In genomic region chr2:27823564-27823963, GRCh38 we compare ENCODE assay signal across 15 cellular contexts. TPM values are rescaled to one million over a fixed set of nuclear protein-coding genes. Genes with fewer than 3 reads are reported as not detected.
DNase-seq lines count a peak whose midpoint lies in the region; ATAC-seq and TF ChIP-seq lines count a peak whose summit lies in the region.
"Had no signal": no experiment of that assay in that cellular context is flagged by ENCODE, and none has a peak within 500 bp of the region (broad histone marks: within the 10 kb centered on the region; RNA-seq: fewer than 3 reads in every experiment).

No MANE protein-coding gene starts in this region.

- H3K36me3 Mint-ChIP-seq in GM23338 (ENCODE audit: low read depth) (0 out of 3 replicates have a peak, but pooled peaks cover 2% of the 10 kb centered on the region), mesothelial cell of epicardium (peaks cover 6% of the 10 kb centered on the region)

- H3K4me3 Mint-ChIP-seq in GM23338: no peak overlapping the region
- H3K4me3 Mint-ChIP-seq in mesothelial cell of epicardium: no peak overlapping the region
- H3K4me3 Mint-ChIP-seq: CD8-positive, alpha-beta memory T cell; H9 had no signal

- no peak overlapping the region for H2AFZ ChIP-seq in GM23338

- H3K9me2 ChIP-seq in GM23338 (ENCODE audit: insufficient read depth): no peaks in the 10 kb centered on the region

- peaks cover 2% of the 10 kb centered on the region for H3K27me3 Mint-ChIP-seq in GM23338 (ENCODE audit: insufficient read depth, low read depth, poor library complexity)
- no peaks in the 10 kb centered on the region for H3K27me3 Mint-ChIP-seq in mesothelial cell of epicardium (ENCODE audit: low read depth)
- H3K27me3 Mint-ChIP-seq: CD8-positive, alpha-beta memory T cell had no signal

- peak; percentile 18 to 23; a peak in 3 of 4 replicates for TF ChIP-seq CTCF in GM23338 (conservative IDR thresholded peaks at IDR 0.05; ENCODE audit: low read depth in 2 of 2)
- peak; percentile 58 for TF ChIP-seq CTCF in thoracic aorta (IDR thresholded peaks at IDR 0.05)
- TF ChIP-seq CTCF in mesothelial cell of epicardium (IDR thresholded peaks at IDR 0.05; ENCODE audit: unreplicated experiment): no peak

- ATAC-seq in GM23338: no peak
- peak; percentile 26 to 73 for ATAC-seq in left cardiac atrium
- ATAC-seq in thoracic aorta (ENCODE audit: insufficient number of reproducible peaks, low FRiP score, low read depth): no peak

- H3K4me2 ChIP-seq in GM23338: no peak overlapping the region

- H3K79me2 ChIP-seq in GM23338 (replicated peaks; ENCODE audit: insufficient read depth): no peaks in the 10 kb centered on the region

- no peaks in the 10 kb centered on the region for H3K9me3 ChIP-seq in thoracic aorta
- H3K9me3 ChIP-seq: SJSA1 had no signal

- H3K36me3 ChIP-seq in GM23338 (ENCODE audit: insufficient read depth) (no peaks in the 10 kb centered on the region), thoracic aorta (no peaks in the 10 kb centered on the region)
- H3K36me3 ChIP-seq: BE2C, SJSA1 had no signal

- H3F3A ChIP-seq in GM23338 (replicated peaks; ENCODE audit: low read depth): no peaks in the 10 kb centered on the region

- H3K27me3 ChIP-seq in GM23338 (ENCODE audit: insufficient read depth) (no peaks in the 10 kb centered on the region), thoracic aorta (replicated peaks; ENCODE audit: insufficient read depth) (no peaks in the 10 kb centered on the region)
- H3K27me3 ChIP-seq: BE2C, SJSA1 had no signal

- no peaks in the 10 kb centered on the region; the same call in 2 of the 3 replicates for H3K4me1 Mint-ChIP-seq in GM23338
- H3K4me1 Mint-ChIP-seq in mesothelial cell of epicardium: peaks cover 16% of the 10 kb centered on the region
- H3K4me1 Mint-ChIP-seq: CD8-positive, alpha-beta memory T cell; H9 had no signal

- no peak overlapping the region for H3K27ac ChIP-seq in GM23338 (ENCODE audit: low read depth)
- H3K27ac ChIP-seq in caudate nucleus (ENCODE audit: low read depth, low read length): peak overlapping the region; percentile 32
- H3K27ac ChIP-seq in thoracic aorta: peak overlapping the region; percentile 1 to 40
- H3K27ac ChIP-seq: SJSA1 had no signal

- no peaks in the 10 kb centered on the region for H4K20me1 ChIP-seq in GM23338 (replicated peaks; ENCODE audit: insufficient read depth)

- H3K27ac Mint-ChIP-seq in GM23338 (no peak overlapping the region), mesothelial cell of epicardium (no peak overlapping the region)
- H3K27ac Mint-ChIP-seq: H9 had no signal

- H3K4me1 ChIP-seq in GM23338 (ENCODE audit: insufficient read depth) (no peaks in the 10 kb centered on the region), thoracic aorta (ENCODE audit: control insufficient read depth in 1 of 2, low read depth in 2 of 2) (peaks cover 0 to 13% of the 10 kb centered on the region in 2 donors)
- H3K4me1 ChIP-seq: BE2C, SJSA1 had no signal

- H3K4me3 ChIP-seq in GM23338 (no peak overlapping the region), thoracic aorta (peak overlapping the region; percentile 59)
- H3K4me3 ChIP-seq: SJSA1 had no signal

- intact Hi-C loops in left cardiac atrium (cut with DNase I): no loop called here

- H3K9me3 Mint-ChIP-seq in GM23338 (peaks cover 15% of the 10 kb centered on the region; the same call in 2 of the 3 replicates), mesothelial cell of epicardium (peaks cover 8% of the 10 kb centered on the region)

- DNase-seq in GM23338 (ENCODE audit: low spot score) (no peak), caudate nucleus (lab: John Stamatoyannopoulos, UW) (no peak), left cardiac atrium (no peak), thoracic aorta (ENCODE audit: low spot score) (no peak), NCI-H510A (lab: John Stamatoyannopoulos, UW) (no peak), mesothelial cell of epicardium (ENCODE audit: low spot score in 2 of 2, unreplicated experiment in 2 of 2) (no peak), ureter (ENCODE audit: low spot score) (no peak)
- DNase-seq: BE2C; CD8-positive, alpha-beta memory T cell; H9; IMR-90; NCI-H187 treated with DMSO at 0.1 percent for 48 hours; NCI-H82; RPMI8226 had no signal

TF ChIP-seq in GM23338, 12 proteins besides CTCF, POLR2A, EP300 and RAD21 (continues in another document):
- no peak for TF ChIP-seq STAT1 (IDR thresholded peaks at IDR 0.05; ENCODE audit: unreplicated experiment)
- TF ChIP-seq, protein P1, sequence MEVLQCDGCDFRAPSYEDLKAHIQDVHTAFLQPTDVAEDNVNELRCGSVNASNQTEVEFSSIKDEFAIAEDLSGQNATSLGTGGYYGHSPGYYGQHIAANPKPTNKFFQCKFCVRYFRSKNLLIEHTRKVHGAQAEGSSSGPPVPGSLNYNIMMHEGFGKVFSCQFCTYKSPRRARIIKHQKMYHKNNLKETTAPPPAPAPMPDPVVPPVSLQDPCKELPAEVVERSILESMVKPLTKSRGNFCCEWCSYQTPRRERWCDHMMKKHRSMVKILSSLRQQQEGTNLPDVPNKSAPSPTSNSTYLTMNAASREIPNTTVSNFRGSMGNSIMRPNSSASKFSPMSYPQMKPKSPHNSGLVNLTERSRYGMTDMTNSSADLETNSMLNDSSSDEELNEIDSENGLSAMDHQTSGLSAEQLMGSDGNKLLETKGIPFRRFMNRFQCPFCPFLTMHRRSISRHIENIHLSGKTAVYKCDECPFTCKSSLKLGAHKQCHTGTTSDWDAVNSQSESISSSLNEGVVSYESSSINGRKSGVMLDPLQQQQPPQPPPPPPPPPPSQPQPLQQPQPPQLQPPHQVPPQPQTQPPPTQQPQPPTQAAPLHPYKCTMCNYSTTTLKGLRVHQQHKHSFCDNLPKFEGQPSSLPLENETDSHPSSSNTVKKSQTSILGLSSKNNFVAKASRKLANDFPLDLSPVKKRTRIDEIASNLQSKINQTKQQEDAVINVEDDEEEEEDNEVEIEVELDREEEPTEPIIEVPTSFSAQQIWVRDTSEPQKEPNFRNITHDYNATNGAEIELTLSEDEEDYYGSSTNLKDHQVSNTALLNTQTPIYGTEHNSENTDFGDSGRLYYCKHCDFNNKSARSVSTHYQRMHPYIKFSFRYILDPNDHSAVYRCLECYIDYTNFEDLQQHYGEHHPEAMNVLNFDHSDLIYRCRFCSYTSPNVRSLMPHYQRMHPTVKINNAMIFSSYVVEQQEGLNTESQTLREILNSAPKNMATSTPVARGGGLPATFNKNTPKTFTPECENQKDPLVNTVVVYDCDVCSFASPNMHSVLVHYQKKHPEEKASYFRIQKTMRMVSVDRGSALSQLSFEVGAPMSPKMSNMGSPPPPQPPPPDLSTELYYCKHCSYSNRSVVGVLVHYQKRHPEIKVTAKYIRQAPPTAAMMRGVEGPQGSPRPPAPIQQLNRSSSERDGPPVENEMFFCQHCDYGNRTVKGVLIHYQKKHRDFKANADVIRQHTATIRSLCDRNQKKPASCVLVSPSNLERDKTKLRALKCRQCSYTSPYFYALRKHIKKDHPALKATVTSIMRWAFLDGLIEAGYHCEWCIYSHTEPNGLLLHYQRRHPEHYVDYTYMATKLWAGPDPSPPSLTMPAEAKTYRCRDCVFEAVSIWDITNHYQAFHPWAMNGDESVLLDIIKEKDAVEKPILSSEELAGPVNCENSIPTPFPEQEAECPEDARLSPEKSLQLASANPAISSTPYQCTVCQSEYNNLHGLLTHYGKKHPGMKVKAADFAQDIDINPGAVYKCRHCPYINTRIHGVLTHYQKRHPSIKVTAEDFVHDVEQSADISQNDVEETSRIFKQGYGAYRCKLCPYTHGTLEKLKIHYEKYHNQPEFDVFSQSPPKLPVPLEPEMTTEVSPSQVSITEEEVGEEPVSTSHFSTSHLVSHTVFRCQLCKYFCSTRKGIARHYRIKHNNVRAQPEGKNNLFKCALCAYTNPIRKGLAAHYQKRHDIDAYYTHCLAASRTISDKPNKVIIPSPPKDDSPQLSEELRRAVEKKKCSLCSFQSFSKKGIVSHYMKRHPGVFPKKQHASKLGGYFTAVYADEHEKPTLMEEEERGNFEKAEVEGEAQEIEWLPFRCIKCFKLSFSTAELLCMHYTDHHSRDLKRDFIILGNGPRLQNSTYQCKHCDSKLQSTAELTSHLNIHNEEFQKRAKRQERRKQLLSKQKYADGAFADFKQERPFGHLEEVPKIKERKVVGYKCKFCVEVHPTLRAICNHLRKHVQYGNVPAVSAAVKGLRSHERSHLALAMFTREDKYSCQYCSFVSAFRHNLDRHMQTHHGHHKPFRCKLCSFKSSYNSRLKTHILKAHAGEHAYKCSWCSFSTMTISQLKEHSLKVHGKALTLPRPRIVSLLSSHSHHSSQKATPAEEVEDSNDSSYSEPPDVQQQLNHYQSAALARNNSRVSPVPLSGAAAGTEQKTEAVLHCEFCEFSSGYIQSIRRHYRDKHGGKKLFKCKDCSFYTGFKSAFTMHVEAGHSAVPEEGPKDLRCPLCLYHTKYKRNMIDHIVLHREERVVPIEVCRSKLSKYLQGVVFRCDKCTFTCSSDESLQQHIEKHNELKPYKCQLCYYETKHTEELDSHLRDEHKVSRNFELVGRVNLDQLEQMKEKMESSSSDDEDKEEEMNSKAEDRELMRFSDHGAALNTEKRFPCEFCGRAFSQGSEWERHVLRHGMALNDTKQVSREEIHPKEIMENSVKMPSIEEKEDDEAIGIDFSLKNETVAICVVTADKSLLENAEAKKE (CRISPR knock-in tag; IDR thresholded peaks at IDR 0.05): no peak
- TF ChIP-seq EZH2 (IDR thresholded peaks at IDR 0.05; ENCODE audit: low read depth, unreplicated experiment): no peak
- TF ChIP-seq EZH2phosphoT487 (IDR thresholded peaks at IDR 0.05; ENCODE audit: unreplicated experiment): no peak
- no peak for TF ChIP-seq ZNF331 (CRISPR knock-in tag; IDR thresholded peaks at IDR 0.05; ENCODE audit: low read depth)
- TF ChIP-seq CREB1 (CRISPR knock-in tag; IDR thresholded peaks at IDR 0.05; ENCODE audit: low read depth): no peak
- TF ChIP-seq ZNF114 (CRISPR knock-in tag; IDR thresholded peaks at IDR 0.05): no peak

RNA-seq across cellular contexts. Expression of gene MRPL33, which starts 52.0 kb away (rescaled TPM):
- 80.5 and 83.9 TPM in 2 replicates for total RNA-seq in GM23338 (2014; rRNA removed; shearing (Covaris generic))
- polyA plus RNA-seq in GM23338 (2016; fragmentation: Nextera tagmentation; extraction: Ambion mirVana): 292 and 310 TPM in 2 replicates
- 100 to 1,000 TPM; 198 to 226 TPM for total RNA-seq in left cardiac atrium
- 100 to 1,000 TPM in 1 of 2 donors, 10 to 100 TPM in 1; 99.5 to 118 TPM for total RNA-seq in thoracic aorta
- total RNA-seq in mesothelial cell of epicardium: 48.3 to 54.5 TPM (median 54.4 TPM) in 3 replicates
- 60.1 TPM for total RNA-seq in ureter

Comparison
In these comparisons a context has a peak if more than half of its experiments do, and no peak if none do; other contexts are left out.
1. ATAC-seq: peak in left cardiac atrium (2 of 2); none in GM23338 (single experiment) and thoracic aorta (single experiment).